ENCODE assay signal across 23 cellular contexts in the genomic region with DNA sequence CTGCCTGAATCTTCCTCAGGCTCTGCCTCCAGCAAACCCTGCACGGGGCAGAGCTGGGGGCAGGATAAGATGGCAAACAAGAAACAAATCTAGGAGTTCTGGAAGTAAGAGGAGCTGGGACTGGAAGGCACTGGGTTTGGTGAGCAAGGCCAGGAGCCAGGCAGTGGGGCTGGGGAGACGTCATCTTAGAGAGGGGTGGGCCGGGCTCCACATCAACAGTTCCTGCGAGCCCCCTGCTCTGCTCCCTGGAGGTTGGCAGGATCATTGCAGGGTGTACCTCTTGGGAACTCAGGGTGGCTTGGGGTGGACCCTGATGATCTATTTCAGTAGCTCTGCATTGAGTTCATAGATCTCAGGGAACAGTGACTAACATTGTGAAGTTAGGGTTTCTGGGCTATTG.
A peak's percentile ranks its signal among the peaks of the same experiment; 100 is the strongest.
DNase-seq lines count a peak whose midpoint lies in the region; ATAC-seq, FAIRE-seq and TF ChIP-seq lines count a peak whose summit lies in the region.
"Had no signal": no experiment of that assay in that cellular context is flagged by ENCODE, and none has a peak within 500 bp of the region (broad histone marks: within the 10 kb centered on the region; RNA-seq: fewer than 3 reads in every experiment).

No MANE protein-coding gene starts in this region.

- no peaks in the 10 kb centered on the region for H3K36me3 Mint-ChIP-seq in osteocyte (ENCODE audit: unreplicated experiment)
- H3K36me3 Mint-ChIP-seq: CD8-positive, alpha-beta T cell had no signal

- no peaks in the 10 kb centered on the region for H3K9me2 ChIP-seq in DOHH2 (replicated peaks; ENCODE audit: control insufficient read depth, low read length)

- H2AFZ ChIP-seq in H1 (ENCODE audit: low read length): no peak overlapping the region
- H2AFZ ChIP-seq: PC-9 had no signal

- no peak overlapping the region for H2AK5ac ChIP-seq in H1 (ENCODE audit: low read depth, low read length)

- no peak for TF ChIP-seq EP300 in H1 (IDR thresholded peaks at IDR 0.05; ENCODE audit: borderline replicate concordance in 1 of 2, low read depth in 2 of 2, low read length in 2 of 2)

- H3K27ac Mint-ChIP-seq in osteocyte (ENCODE audit: unreplicated experiment): no peak overlapping the region
- H3K27ac Mint-ChIP-seq: CD8-positive, alpha-beta T cell had no signal

- H3K27me3 Mint-ChIP-seq in osteocyte (ENCODE audit: unreplicated experiment): peaks cover 23% of the 10 kb centered on the region

- no peak overlapping the region for H2BK120ac ChIP-seq in H1 (replicated peaks; ENCODE audit: low read depth, low read length)

- H3K36me3 ChIP-seq in DOHH2 (ENCODE audit: control insufficient read depth, low read length) (no peaks in the 10 kb centered on the region), H1 (ENCODE audit: control insufficient read depth in 2 of 4, insufficient read depth in 4 of 4, low read length in 3 of 4) (no peaks in the 10 kb centered on the region), BE2C (no peaks in the 10 kb centered on the region)
- H3K36me3 ChIP-seq: HAP-1, SJSA1 had no signal

- DNase-seq in HPDE6-E6E7 (ENCODE audit: extremely low spot score) (peak; percentile 13), H1 (ENCODE audit: low read depth in 1 of 2, low spot score in 2 of 2) (no peak), osteocyte (ENCODE audit: extremely low spot score, unreplicated experiment) (peak; percentile 76), BE2C (no peak)
- DNase-seq in stimulated activated CD4-positive, alpha-beta T cell treated with anti-CD3 and anti-CD28 coated beads, Interleukin-1b, Interleukin-23, amount 100 ng/mL, for 48 hours: no peak
- DNase-seq: 8988T, DMS79, NCI-H146, NCI-H2081, NCI-H510A, NCI-H774 had no signal

- 89% methylated on average over 2 of the region's 4 CpGs; no CpG with 5 or more reads in 1 of the 2 experiments for WGBS in H1 (ENCODE audit: extremely low coverage in 1 of 2, insufficient coverage in 1 of 2, insufficient read length in 1 of 2, insufficient replicate concordance in 2 of 2, low coverage in 1 of 2, low lambda C conversion rate in 2 of 2, missing lambda C conversion rate in 1 of 2), 2 experiments

- H3K9me3 ChIP-seq in DOHH2 (ENCODE audit: control insufficient read depth, insufficient read depth, low read length) (no peaks in the 10 kb centered on the region), H1 (ENCODE audit: insufficient read depth in 2 of 2, low read depth in 1 of 2, low read length in 1 of 2) (no peaks in the 10 kb centered on the region), BE2C (no peaks in the 10 kb centered on the region; the same call in 1 of the 2 replicates)
- H3K9me3 ChIP-seq: HAP-1, SJSA1 had no signal

- H2BK5ac ChIP-seq in H1 (ENCODE audit: low read depth, low read length): no peak overlapping the region

- H3K4me1 Mint-ChIP-seq in osteocyte (ENCODE audit: unreplicated experiment): no peaks in the 10 kb centered on the region

- H3K14ac ChIP-seq in H1 (ENCODE audit: insufficient read length): no peak overlapping the region

- no peak overlapping the region for H3K18ac ChIP-seq in H1 (ENCODE audit: extremely low read depth, low read length)

- ATAC-seq in HG02571 (IDR thresholded peaks at IDR 0.05; ENCODE audit: unreplicated experiment) (no peak), GM21825 (IDR thresholded peaks at IDR 0.05; ENCODE audit: unreplicated experiment) (no peak)
- ATAC-seq: CD8-positive, alpha-beta T cell had no signal

- H3K4me1 ChIP-seq in DOHH2 (ENCODE audit: control insufficient read depth, low read length) (no peaks in the 10 kb centered on the region), H1 (replicated peaks in 1 of 4; ENCODE audit: control insufficient read depth in 3 of 4, insufficient read depth in 4 of 4, low read length in 3 of 4) (peaks cover 0 to 11% (median 1%) of the 10 kb centered on the region in 4 experiments; a peak in 2 of 7 replicates), BE2C (no peaks in the 10 kb centered on the region)
- H3K4me1 ChIP-seq: HAP-1, SJSA1 had no signal

- H3K4ac ChIP-seq in H1 (replicated peaks; ENCODE audit: insufficient read length, low read depth, low read length): no peak overlapping the region

- H2BK12ac ChIP-seq in H1 (ENCODE audit: low read depth, low read length): no peak overlapping the region

- no peak overlapping the region for H3K4me2 ChIP-seq in DOHH2 (ENCODE audit: low read length)
- H3K4me2 ChIP-seq in H1 (ENCODE audit: insufficient read depth in 1 of 2, low read depth in 2 of 2, low read length in 2 of 2): no peak overlapping the region
- H3K4me2 ChIP-seq: PC-9 had no signal

- POLR2A ChIA-PET in H1 (lab: Charles Lee; ENCODE audit: partially characterized antibody): no interaction called here

- H3F3A ChIP-seq in DOHH2 (ENCODE audit: control insufficient read depth, insufficient read depth): no peaks in the 10 kb centered on the region

- CTCF ChIA-PET in H1 (lab: Charles Lee; ENCODE audit: partially characterized antibody): interaction anchor here (0.6 to 3.2 kb wide), 13 partner anchors 9 to 391 kb away, joined by 3 to 11 read pairs (median 3); no protein-coding TSS in a partner anchor

- H4K20me1 ChIP-seq in DOHH2 (ENCODE audit: control insufficient read depth, insufficient read depth, low read depth, low read length) (no peaks in the 10 kb centered on the region), H1 (replicated peaks in 1 of 2; ENCODE audit: control insufficient read depth in 1 of 2, insufficient read depth in 2 of 2, low read length in 2 of 2) (no peaks in the 10 kb centered on the region)

- no peak overlapping the region for H2BK15ac ChIP-seq in H1 (ENCODE audit: low read length)

- H2BK20ac ChIP-seq in H1 (ENCODE audit: low read length): no peak overlapping the region

- no peak overlapping the region for H3K23ac ChIP-seq in H1 (ENCODE audit: insufficient read length)

- no peaks in the 10 kb centered on the region for H3K79me2 ChIP-seq in DOHH2 (ENCODE audit: control insufficient read depth, low read length)
- H3K79me2 ChIP-seq in H1 (ENCODE audit: control insufficient read depth in 1 of 2, insufficient read depth in 2 of 2, low read length in 2 of 2): no peaks in the 10 kb centered on the region

- H3K27ac ChIP-seq in DOHH2 (ENCODE audit: low read depth, low read length): no peak overlapping the region
- H3K27ac ChIP-seq in H1 (ENCODE audit: low read depth, low read length): no peak overlapping the region
- H3K27ac ChIP-seq: HL-60, PC-9, SJSA1 had no signal

- H3K27me3 ChIP-seq in DOHH2 (ENCODE audit: control insufficient read depth, low read length) (no peaks in the 10 kb centered on the region; the same call in 1 of the 2 replicates), H1 (replicated peaks in 1 of 4; ENCODE audit: control insufficient read depth in 3 of 4, extremely low read depth in 1 of 4, insufficient read depth in 3 of 4, low read length in 3 of 4) (no peaks in the 10 kb centered on the region; a peak in 1 of 7 replicates), BE2C (no peaks in the 10 kb centered on the region)
- H3K27me3 ChIP-seq: SJSA1 had no signal

- peak; percentile 13 for TF ChIP-seq CTCF in DOHH2 (IDR thresholded peaks at IDR 0.05; ENCODE audit: low read depth, low read length, poor library complexity, severe bottlenecking)
- TF ChIP-seq CTCF in H1 (IDR thresholded peaks at IDR 0.05; ENCODE audit: control extremely low read depth in 1 of 3, insufficient read depth in 1 of 3, low read depth in 1 of 3, low read length in 3 of 3): peak in 2 of 3 experiments; percentile 26 to 27; a peak in 2 of 4 replicates
- no peak for TF ChIP-seq CTCF in osteocyte (IDR thresholded peaks at IDR 0.05)
- TF ChIP-seq CTCF in BE2C (IDR thresholded peaks at IDR 0.05; ENCODE audit: low read depth, low read length): no peak

- TF ChIP-seq RAD21 in H1 (IDR thresholded peaks at IDR 0.05 in 1 of 2, conservative IDR thresholded peaks at IDR 0.05 in 1 of 2; ENCODE audit: low read depth in 2 of 2, low read length in 2 of 2): peak; percentile 3 to 22; a peak in 1 of 4 replicates

- H3K56ac ChIP-seq in H1 (replicated peaks; ENCODE audit: insufficient read length, low read depth, low read length): no peak overlapping the region

- no peak overlapping the region for H3K4me3 Mint-ChIP-seq in osteocyte (ENCODE audit: unreplicated experiment)
- H3K4me3 Mint-ChIP-seq: CD8-positive, alpha-beta T cell had no signal

- no peaks in the 10 kb centered on the region for H3K9me3 Mint-ChIP-seq in osteocyte (ENCODE audit: unreplicated experiment)
- H3K9me3 Mint-ChIP-seq: CD8-positive, alpha-beta T cell had no signal

- no peak overlapping the region for H3K4me3 ChIP-seq in DOHH2 (ENCODE audit: low read length)
- no peak overlapping the region for H3K4me3 ChIP-seq in H1 (ENCODE audit: extremely low read depth in 1 of 4, insufficient read depth in 2 of 4, low read depth in 3 of 4, low read length in 4 of 4)
- H3K4me3 ChIP-seq in BE2C (ENCODE audit: low read depth, low read length): no peak overlapping the region
- H3K4me3 ChIP-seq: HAP-1, PC-9, SJSA1 had no signal

- FAIRE-seq in H1 (lab: Jason Lieb, UNC): no peak
- FAIRE-seq: D721Med, G401.6, GM12891, GM18507 had no signal

- H3K23me2 ChIP-seq in H1 (ENCODE audit: low read depth, low read length): no peaks in the 10 kb centered on the region

- H4K5ac ChIP-seq in H1 (ENCODE audit: insufficient read length, low read depth, low read length): no peak overlapping the region

- no peak overlapping the region for H3K9ac ChIP-seq in H1 (replicated peaks in 1 of 4; ENCODE audit: extremely low read depth in 1 of 4, low read depth in 3 of 4, low read length in 3 of 4)

- no peak overlapping the region for H4K8ac ChIP-seq in H1 (ENCODE audit: extremely low read depth, insufficient read depth, low read length)

- no peak for TF ChIP-seq POLR2A in H1 (IDR thresholded peaks at IDR 0.05; ENCODE audit: control extremely low read depth in 1 of 2, low read depth in 2 of 2, low read length in 2 of 2)

- H4K91ac ChIP-seq in H1 (replicated peaks; ENCODE audit: insufficient read length, low read length): no peak overlapping the region

- no peaks in the 10 kb centered on the region for H3K79me1 ChIP-seq in H1 (ENCODE audit: low read depth, low read length)

TF ChIP-seq in H1, 55 proteins besides CTCF, POLR2A, EP300 and RAD21 (continues in another document):
- TF ChIP-seq RNF2 (IDR thresholded peaks at IDR 0.05; ENCODE audit: borderline replicate concordance, low read depth, low read length, missing control alignments, poor library complexity, severe bottlenecking) (no peak), MAFK (IDR thresholded peaks at IDR 0.05; ENCODE audit: low read depth, low read length) (no peak), CEBPB (IDR thresholded peaks at IDR 0.05; ENCODE audit: low read depth, low read length) (no peak), TEAD4 (IDR thresholded peaks at IDR 0.05; ENCODE audit: low read depth, low read length) (no peak), ASH2L (IDR thresholded peaks at IDR 0.05; ENCODE audit: low read length) (no peak), EZH2 (IDR thresholded peaks at IDR 0.05; ENCODE audit: low read depth, low read length, severe bottlenecking) (no peak), FOSL1 (IDR thresholded peaks at IDR 0.05; ENCODE audit: insufficient read depth, low read depth, low read length) (no peak), BCL11A (IDR thresholded peaks at IDR 0.05; ENCODE audit: low read depth in 2 of 2, low read length in 2 of 2) (no peak)
- TF ChIP-seq, protein P1, sequence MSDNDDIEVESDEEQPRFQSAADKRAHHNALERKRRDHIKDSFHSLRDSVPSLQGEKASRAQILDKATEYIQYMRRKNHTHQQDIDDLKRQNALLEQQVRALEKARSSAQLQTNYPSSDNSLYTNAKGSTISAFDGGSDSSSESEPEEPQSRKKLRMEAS (IDR thresholded peaks at IDR 0.05): no peak

Comparison
In these comparisons a context has a peak if more than half of its experiments do, and no peak if none do; other contexts are left out.
1. CTCF ChIP-seq: peak in DOHH2 (single experiment) and H1 (2 of 3); none in osteocyte (single experiment) and BE2C (single experiment).
2. DNase-seq: peak in HPDE6-E6E7 (single experiment) and osteocyte (single experiment); none in H1 (0 of 2), BE2C (single experiment) and stimulated activated CD4-positive, alpha-beta T cell treated with anti-CD3 and anti-CD28 coated beads, Interleukin-1b, Interleukin-23, amount 100 ng/mL, for 48 hours (single experiment).